Comparison of ENCODE assay signal across 8 cellular contexts in genomic region chr16:1964506-1965471, GRCh38. TPM values are rescaled to one million over a fixed set of nuclear protein-coding genes. Genes with fewer than 3 reads are reported as not detected.
DNase-seq lines count a peak whose midpoint lies in the region; ATAC-seq, FAIRE-seq and TF ChIP-seq lines count a peak whose summit lies in the region.

Gene RPS2 (minus strand): TSS chr16:1964826. CDS start chr16:1964625, 201 bp downstream.

- TF ChIP-seq CTCF in pancreas (IDR thresholded peaks at IDR 0.05) (no peak), tibial artery (IDR thresholded peaks at IDR 0.05) (no peak)

- H3K4me1 ChIP-seq in pancreas (peaks cover 0 to 21% (median 20%) of the 10 kb centered on the region in 3 donors), tibial artery (peaks cover 0 to 34% (median 23%) of the 10 kb centered on the region in 4 donors)

- DNase-seq in NCI-H1417 (lab: John Stamatoyannopoulos, UW) (peak; percentile 97 to 100 (median 99)), SW 1271 (lab: John Stamatoyannopoulos, UW) (peak; percentile 85 to 94), head of caudate nucleus (peak; percentile 96 to 100 (median 99)), pancreas (peak; percentile 98 to 100 (median 98)), tibial artery (peak; percentile 99 to 100)
- peak; percentile 99 for DNase-seq in activated naive CD8-positive, alpha-beta T cell treated with anti-CD3 and anti-CD28 coated beads, Interleukin-2, amount 50 U/mL, for 16 hours (ENCODE audit: low read depth, low spot score)

- H3K36me3 ChIP-seq in pancreas (peaks cover 0 to 20% (median 10%) of the 10 kb centered on the region in 3 donors), tibial artery (peaks cover 28 to 34% (median 32%) of the 10 kb centered on the region in 3 donors)

- intact Hi-C loops in head of caudate nucleus (cut with DNase I) (no loop called here), pancreas (cut with DNase I) (no loop called here), tibial artery (cut with DNase I; ENCODE audit: low total_unique reads) (no loop called here)

- ATAC-seq in HG02759 (IDR thresholded peaks at IDR 0.05; ENCODE audit: unreplicated experiment) (peak; percentile 87), pancreas (peak; percentile 91 to 97 (median 93))

- H3K9me3 ChIP-seq in pancreas (no peaks in the 10 kb centered on the region), tibial artery (no peaks in the 10 kb centered on the region)

- 0 to 1% methylated on average over 96 to 104 of the region's 104 CpGs for WGBS in pancreas, 2 donors

- FAIRE-seq in pancreas (lab: Jason Lieb, UNC), result peak; percentile 60

- peak; percentile 100 for TF ChIP-seq POLR2A in GM10847 (IDR thresholded peaks at IDR 0.05; ENCODE audit: extremely low read depth, insufficient read length)

- H3K27me3 ChIP-seq in pancreas (no peaks in the 10 kb centered on the region), tibial artery (no peaks in the 10 kb centered on the region)

- peak within 1 kb of the TSS; percentile 74 to 96 (median 88) for H3K4me3 ChIP-seq in pancreas
- H3K4me3 ChIP-seq in tibial artery, result peak within 1 kb of the TSS; percentile 89 to 93

- H3K27ac ChIP-seq in pancreas, result peak within 1 kb of the TSS; percentile 89 to 96 (median 92)
- peak within 1 kb of the TSS; percentile 95 to 98 for H3K27ac ChIP-seq in tibial artery

RNA-seq across cellular contexts. Expression of gene RPS2, which starts in this region (rescaled TPM):
- 1,000 to 10,000 TPM; 1,316 to 3,013 (median 1,806) TPM for total RNA-seq in pancreas
- 1,000 to 10,000 TPM; 1,574 to 3,219 TPM for polyA plus RNA-seq in pancreas

Comparison
In these comparisons a context has a peak if more than half of its experiments do, and no peak if none do; other contexts are left out.
1. Peak in every context shown above with its lines: DNase-seq, ATAC-seq, H3K4me3 ChIP-seq and H3K27ac ChIP-seq.